Comparison of ENCODE assay signal across 1 cellular context in the genomic region with DNA sequence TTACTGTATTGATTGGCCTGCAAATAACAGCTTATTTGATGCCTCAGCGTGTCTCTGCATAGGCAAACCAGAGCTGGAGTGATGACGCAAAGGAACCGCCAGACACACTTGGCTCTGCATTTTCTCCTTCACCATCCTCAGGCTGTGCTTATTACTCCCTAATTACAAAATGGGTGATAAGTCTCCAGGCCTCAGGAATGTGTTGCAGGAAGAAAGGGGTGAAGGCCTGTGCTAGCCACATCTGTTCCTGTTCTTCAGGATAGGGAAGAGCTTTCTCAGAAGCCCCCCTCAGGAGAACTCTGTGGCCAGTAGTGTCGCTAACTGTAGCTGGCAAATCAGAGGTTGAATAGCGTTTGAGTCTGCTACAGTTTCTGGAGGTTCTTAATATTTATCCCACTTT.
TF ChIP-seq lines count a peak whose summit lies in the region.

No MANE protein-coding gene starts in this region.

TF ChIP-seq in H1, 55 proteins besides CTCF, POLR2A, EP300 and RAD21:
- TF ChIP-seq SIN3A (conservative IDR thresholded peaks at IDR 0.05 in 1 of 2, IDR thresholded peaks at IDR 0.05 in 1 of 2; ENCODE audit: low read depth in 1 of 2, low read length in 2 of 2) (no peak), SUZ12 (IDR thresholded peaks at IDR 0.05; ENCODE audit: low read length) (no peak), CBX5 (IDR thresholded peaks at IDR 0.05; ENCODE audit: low read depth, low read length) (no peak), RXRA (IDR thresholded peaks at IDR 0.05; ENCODE audit: insufficient read depth, low read depth, low read length) (no peak), SAP30 (IDR thresholded peaks at IDR 0.05; ENCODE audit: insufficient read depth, insufficient replicate concordance, low read length) (no peak), BACH1 (IDR thresholded peaks at IDR 0.05; ENCODE audit: low read length) (no peak), MAFK (IDR thresholded peaks at IDR 0.05; ENCODE audit: low read depth, low read length) (no peak), RBBP5 (IDR thresholded peaks at IDR 0.05; ENCODE audit: borderline replicate concordance, low read depth, low read length) (no peak), TBP (IDR thresholded peaks at IDR 0.05; ENCODE audit: low read depth, low read length) (no peak)
- TF ChIP-seq, protein P1, sequence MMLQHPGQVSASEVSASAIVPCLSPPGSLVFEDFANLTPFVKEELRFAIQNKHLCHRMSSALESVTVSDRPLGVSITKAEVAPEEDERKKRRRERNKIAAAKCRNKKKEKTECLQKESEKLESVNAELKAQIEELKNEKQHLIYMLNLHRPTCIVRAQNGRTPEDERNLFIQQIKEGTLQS (IDR thresholded peaks at IDR 0.05; ENCODE audit: insufficient read depth, low read depth, low read length): no peak
- TF ChIP-seq, protein P2, sequence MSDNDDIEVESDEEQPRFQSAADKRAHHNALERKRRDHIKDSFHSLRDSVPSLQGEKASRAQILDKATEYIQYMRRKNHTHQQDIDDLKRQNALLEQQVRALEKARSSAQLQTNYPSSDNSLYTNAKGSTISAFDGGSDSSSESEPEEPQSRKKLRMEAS (IDR thresholded peaks at IDR 0.05): no peak
